9 cellular contexts compared by ENCODE assay signal in the genomic region with DNA sequence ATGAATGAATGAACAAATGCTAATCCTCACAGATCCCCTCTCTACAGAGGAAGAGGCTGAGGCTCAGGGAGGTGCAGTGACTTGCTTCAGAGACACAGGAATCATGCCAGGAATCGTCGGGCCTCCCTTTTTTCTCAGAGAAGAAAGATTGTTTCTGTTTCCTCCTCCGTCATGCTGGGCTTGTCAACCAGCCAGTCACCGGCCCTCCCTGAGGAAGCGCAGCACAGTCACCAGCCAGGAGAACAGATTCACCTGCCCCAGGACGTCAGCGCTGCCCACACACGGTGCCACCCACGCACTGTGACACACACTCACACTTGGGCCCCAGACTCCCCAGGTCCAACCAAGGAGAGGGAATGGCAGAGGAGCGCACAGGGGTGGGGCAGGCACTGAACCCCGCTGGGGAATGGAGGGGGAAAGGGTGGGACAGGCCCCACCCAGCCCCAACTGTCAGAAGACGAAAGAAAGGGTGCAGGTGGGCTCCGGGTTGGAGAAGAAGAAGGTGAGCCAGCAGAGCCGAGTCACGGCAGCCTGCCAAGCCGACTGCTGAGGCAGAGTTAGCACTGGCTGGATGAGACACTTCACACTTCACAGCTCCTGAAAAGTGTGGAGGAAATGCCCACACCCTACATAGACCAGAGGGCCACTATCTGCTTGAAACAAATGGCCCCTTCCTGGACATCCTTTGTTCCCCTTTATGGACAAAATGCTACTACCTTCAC. TPM values are rescaled to one million over a fixed set of nuclear protein-coding genes. Genes with fewer than 3 reads are reported as not detected.
DNase-seq lines count a peak whose midpoint lies in the region; ATAC-seq and TF ChIP-seq lines count a peak whose summit lies in the region.
"Had no signal": no experiment of that assay in that cellular context is flagged by ENCODE, and none has a peak within 500 bp of the region (broad histone marks: within the 10 kb centered on the region; RNA-seq: fewer than 3 reads in every experiment).

No MANE protein-coding gene starts in this region.

- H3K36me3 ChIP-seq in mammary epithelial cell (ENCODE audit: insufficient read depth, low read length), result no peaks in the 10 kb centered on the region
- H3K36me3 ChIP-seq in lower lobe of right lung, result no peaks in the 10 kb centered on the region
- H3K36me3 ChIP-seq in upper lobe of right lung, result no peaks in the 10 kb centered on the region
- H3K36me3 ChIP-seq: esophagus muscularis mucosa had no signal

- BruUV-seq in mammary epithelial cell (replicated peaks; lab: Mats Ljungman, UMichigan), result TSS peak; percentile 25

- TF ChIP-seq CTCF in mammary epithelial cell (conservative IDR thresholded peaks at IDR 0.05 in 1 of 2, IDR thresholded peaks at IDR 0.05 in 1 of 2; ENCODE audit: extremely low read depth in 1 of 2, insufficient read depth in 1 of 2, low read depth in 1 of 2, low read length in 2 of 2), result no peak
- TF ChIP-seq CTCF in lower lobe of right lung (IDR thresholded peaks at IDR 0.05), result no peak
- no peak for TF ChIP-seq CTCF in upper lobe of right lung (IDR thresholded peaks at IDR 0.05)

- H3K27ac Mint-ChIP-seq in activated naive CD4-positive, alpha-beta T cell treated with anti-CD3 and anti-CD28 coated beads, Interleukin-2, amount 10 ng/mL, durations not matched to agents 7 days and 5 days, result no peak overlapping the region

- DNase-seq in activated naive CD4-positive, alpha-beta T cell treated with anti-CD3 and anti-CD28 coated beads, Interleukin-2, amount 50 U/mL, for 16 hours, result peak; percentile 38
- no peak for DNase-seq in activated naive CD4-positive, alpha-beta T cell treated with anti-CD3 and anti-CD28 coated beads, Interleukin-2, amount 10 ng/mL, durations not matched to agents 7 days and 5 days
- DNase-seq in mammary epithelial cell, result peak; percentile 92
- no peak for DNase-seq in lower lobe of right lung
- DNase-seq in upper lobe of right lung, result no peak
- DNase-seq in DMS153 treated with DMSO at 0.1 percent for 48 hours (lab: John Stamatoyannopoulos, UW; ENCODE audit: unreplicated experiment), result no peak
- no peak for DNase-seq in NCI-H446 treated with DMSO at 0.1 percent for 48 hours (lab: John Stamatoyannopoulos, UW)

- H3K27ac ChIP-seq in mammary epithelial cell (ENCODE audit: insufficient read depth, low read depth, low read length) (peak overlapping the region; percentile 39), lower lobe of right lung (no peak overlapping the region), upper lobe of right lung (no peak overlapping the region)

- peaks cover 1% of the 10 kb centered on the region for H3K9me3 ChIP-seq in mammary epithelial cell (replicated peaks; ENCODE audit: insufficient read depth, low read length)
- H3K9me3 ChIP-seq in lower lobe of right lung, result peaks cover 2% of the 10 kb centered on the region
- no peaks in the 10 kb centered on the region for H3K9me3 ChIP-seq in upper lobe of right lung

- H3K79me2 ChIP-seq in mammary epithelial cell (ENCODE audit: insufficient read depth, low read length), result no peaks in the 10 kb centered on the region

- no peaks in the 10 kb centered on the region for H4K20me1 ChIP-seq in mammary epithelial cell (ENCODE audit: insufficient read depth, low read length)

- H2AFZ ChIP-seq in mammary epithelial cell (ENCODE audit: low read depth, low read length), result peak overlapping the region; percentile 59

- H3K4me3 Mint-ChIP-seq in activated naive CD4-positive, alpha-beta T cell treated with anti-CD3 and anti-CD28 coated beads, Interleukin-2, amount 10 ng/mL, durations not matched to agents 7 days and 5 days, result no peak overlapping the region

- H3K27me3 Mint-ChIP-seq in activated naive CD4-positive, alpha-beta T cell treated with anti-CD3 and anti-CD28 coated beads, Interleukin-2, amount 10 ng/mL, durations not matched to agents 7 days and 5 days, result peaks cover 17% of the 10 kb centered on the region

- ATAC-seq in lower lobe of right lung (peak; percentile 64 to 65), upper lobe of right lung (peak; percentile 55), HG02981 (IDR thresholded peaks at IDR 0.05; ENCODE audit: unreplicated experiment) (no peak)

- no peaks in the 10 kb centered on the region for H3K36me3 Mint-ChIP-seq in activated naive CD4-positive, alpha-beta T cell treated with anti-CD3 and anti-CD28 coated beads, Interleukin-2, amount 10 ng/mL, durations not matched to agents 7 days and 5 days

- dilution Hi-C loops in mammary epithelial cell (cut with HindIII; ENCODE audit: low sequenced_read_pairs), result no loop called here

- H3K9me3 Mint-ChIP-seq in activated naive CD4-positive, alpha-beta T cell treated with anti-CD3 and anti-CD28 coated beads, Interleukin-2, amount 10 ng/mL, durations not matched to agents 7 days and 5 days, result peaks cover 1% of the 10 kb centered on the region

- peaks cover 27% of the 10 kb centered on the region for H3K4me1 ChIP-seq in mammary epithelial cell (ENCODE audit: insufficient read depth, low read length)
- peaks cover 13% of the 10 kb centered on the region for H3K4me1 ChIP-seq in lower lobe of right lung
- peaks cover 3% of the 10 kb centered on the region for H3K4me1 ChIP-seq in upper lobe of right lung

- CTCF ChIA-PET in activated naive CD4-positive, alpha-beta T cell treated with anti-CD3 and anti-CD28 coated beads, Interleukin-2, amount 10 ng/mL, durations not matched to agents 7 days and 5 days (lab: Charles Lee), result no interaction called here
- CTCF ChIA-PET in mammary epithelial cell (lab: Charles Lee; ENCODE audit: low non-redundant PET), result no interaction called here

- H3K4me1 Mint-ChIP-seq in activated naive CD4-positive, alpha-beta T cell treated with anti-CD3 and anti-CD28 coated beads, Interleukin-2, amount 10 ng/mL, durations not matched to agents 7 days and 5 days, result no peaks in the 10 kb centered on the region

- intact Hi-C loops in mammary epithelial cell (cut with micrococcal nuclease), result no loop called here
- intact Hi-C loops in lower lobe of right lung (cut with DNase I), result no loop called here
- intact Hi-C loops in upper lobe of right lung (cut with DNase I), result no loop called here

- in situ Hi-C loops in mammary epithelial cell (cut with MboI; ENCODE audit: low sequenced_read_pairs in 2 of 2), result no loop called here

- H3K4me3 ChIP-seq in mammary epithelial cell (replicated peaks in 1 of 3; ENCODE audit: insufficient read depth in 1 of 3, low read depth in 2 of 3, low read length in 3 of 3) (no peak overlapping the region), lower lobe of right lung (no peak overlapping the region), upper lobe of right lung (no peak overlapping the region)

- H3K27me3 ChIP-seq in mammary epithelial cell (ENCODE audit: insufficient read depth, low read length) (no peaks in the 10 kb centered on the region), lower lobe of right lung (ENCODE audit: low read depth) (no peaks in the 10 kb centered on the region), upper lobe of right lung (no peaks in the 10 kb centered on the region)
- H3K27me3 ChIP-seq: esophagus muscularis mucosa had no signal

- WGBS in mammary epithelial cell (ENCODE audit: low coverage, missing lambda C conversion rate), result 7% methylated on average over 10 of the region's 16 CpGs

- peak overlapping the region; percentile 47 for H3K9ac ChIP-seq in mammary epithelial cell (ENCODE audit: insufficient read depth, low read length)

- H3K4me2 ChIP-seq in mammary epithelial cell (ENCODE audit: insufficient read depth, low read depth, low read length), result peak overlapping the region; percentile 56

RNA-seq across cellular contexts. Expression of a gene that starts 13.8 kb away (rescaled TPM):
- total RNA-seq in mammary epithelial cell (10 to 100 TPM; 58.8 to 98.6 TPM), lower lobe of right lung (177 TPM), upper lobe of right lung (186 TPM)
- 111 TPM for polyA plus RNA-seq in mammary epithelial cell
- polyA minus RNA-seq in mammary epithelial cell, result 158 TPM

RNA-seq across cellular contexts. Expression of a gene that starts 49.2 kb away (rescaled TPM):
- 10 to 100 TPM; 20.7 to 28.8 TPM for total RNA-seq in mammary epithelial cell
- 19.1 TPM for polyA plus RNA-seq in mammary epithelial cell
- 22.7 TPM for polyA minus RNA-seq in mammary epithelial cell
- 367 TPM for total RNA-seq in lower lobe of right lung
- total RNA-seq in upper lobe of right lung, result 382 TPM

Comparison
In these comparisons a context has a peak if more than half of its experiments do, and no peak if none do; other contexts are left out.
1. DNase-seq: peak in activated naive CD4-positive, alpha-beta T cell treated with anti-CD3 and anti-CD28 coated beads, Interleukin-2, amount 50 U/mL, for 16 hours (single experiment) and mammary epithelial cell (single experiment); none in activated naive CD4-positive, alpha-beta T cell treated with anti-CD3 and anti-CD28 coated beads, Interleukin-2, amount 10 ng/mL, durations not matched to agents 7 days and 5 days (single experiment), lower lobe of right lung (single experiment), upper lobe of right lung (single experiment), DMS153 treated with DMSO at 0.1 percent for 48 hours (single experiment) and NCI-H446 treated with DMSO at 0.1 percent for 48 hours (single experiment).
2. RNA of a gene that starts 49.2 kb away (total RNA-seq): 382 TPM in upper lobe of right lung (single experiment) and 367 TPM in lower lobe of right lung (single experiment); 20.7 to 28.8 TPM in mammary epithelial cell; every median in the first group is over 10 times any median in the second.